ENCODE assay signal across 1 cellular context in the genomic region with DNA sequence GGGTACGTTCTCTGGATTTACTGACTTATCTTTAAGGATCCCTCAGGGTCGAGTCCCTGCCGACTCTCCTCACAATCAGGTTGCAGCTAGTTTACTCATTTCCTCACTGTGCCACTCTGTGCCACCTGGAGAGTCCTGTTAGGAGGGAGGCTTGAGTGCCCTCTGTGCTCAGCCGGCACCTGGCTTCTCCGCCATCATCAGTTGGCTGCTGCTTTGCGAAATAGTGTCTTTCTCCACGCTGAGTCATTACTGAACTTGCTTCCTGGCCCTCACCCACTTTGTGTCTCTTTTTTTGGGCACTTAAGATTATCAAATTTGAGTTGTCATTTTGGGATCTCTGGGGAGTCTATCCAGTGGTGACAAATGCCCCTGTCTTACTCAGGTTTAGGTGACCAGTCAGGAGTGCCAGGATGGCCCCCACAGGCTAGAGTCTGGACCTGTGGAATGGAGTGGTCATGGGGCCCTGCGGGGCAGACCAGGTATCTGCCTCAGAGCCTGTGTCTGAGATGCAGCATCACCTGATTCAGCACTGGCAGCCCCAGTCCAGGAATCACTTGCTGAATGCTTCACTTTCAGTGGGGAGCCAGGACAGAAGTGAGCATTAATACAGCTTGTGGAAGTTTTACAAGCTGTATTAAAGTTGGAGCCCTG.
TF ChIP-seq lines count a peak whose summit lies in the region.

No MANE protein-coding gene starts in this region.

TF ChIP-seq in SK-N-SH, 30 proteins besides CTCF, POLR2A, EP300 and RAD21 (continued from another document):
- TF ChIP-seq, protein P1, sequence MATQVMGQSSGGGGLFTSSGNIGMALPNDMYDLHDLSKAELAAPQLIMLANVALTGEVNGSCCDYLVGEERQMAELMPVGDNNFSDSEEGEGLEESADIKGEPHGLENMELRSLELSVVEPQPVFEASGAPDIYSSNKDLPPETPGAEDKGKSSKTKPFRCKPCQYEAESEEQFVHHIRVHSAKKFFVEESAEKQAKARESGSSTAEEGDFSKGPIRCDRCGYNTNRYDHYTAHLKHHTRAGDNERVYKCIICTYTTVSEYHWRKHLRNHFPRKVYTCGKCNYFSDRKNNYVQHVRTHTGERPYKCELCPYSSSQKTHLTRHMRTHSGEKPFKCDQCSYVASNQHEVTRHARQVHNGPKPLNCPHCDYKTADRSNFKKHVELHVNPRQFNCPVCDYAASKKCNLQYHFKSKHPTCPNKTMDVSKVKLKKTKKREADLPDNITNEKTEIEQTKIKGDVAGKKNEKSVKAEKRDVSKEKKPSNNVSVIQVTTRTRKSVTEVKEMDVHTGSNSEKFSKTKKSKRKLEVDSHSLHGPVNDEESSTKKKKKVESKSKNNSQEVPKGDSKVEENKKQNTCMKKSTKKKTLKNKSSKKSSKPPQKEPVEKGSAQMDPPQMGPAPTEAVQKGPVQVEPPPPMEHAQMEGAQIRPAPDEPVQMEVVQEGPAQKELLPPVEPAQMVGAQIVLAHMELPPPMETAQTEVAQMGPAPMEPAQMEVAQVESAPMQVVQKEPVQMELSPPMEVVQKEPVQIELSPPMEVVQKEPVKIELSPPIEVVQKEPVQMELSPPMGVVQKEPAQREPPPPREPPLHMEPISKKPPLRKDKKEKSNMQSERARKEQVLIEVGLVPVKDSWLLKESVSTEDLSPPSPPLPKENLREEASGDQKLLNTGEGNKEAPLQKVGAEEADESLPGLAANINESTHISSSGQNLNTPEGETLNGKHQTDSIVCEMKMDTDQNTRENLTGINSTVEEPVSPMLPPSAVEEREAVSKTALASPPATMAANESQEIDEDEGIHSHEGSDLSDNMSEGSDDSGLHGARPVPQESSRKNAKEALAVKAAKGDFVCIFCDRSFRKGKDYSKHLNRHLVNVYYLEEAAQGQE (IDR thresholded peaks at IDR 0.05; ENCODE audit: low read depth, low read length): no peak
- TF ChIP-seq FOXJ3 (CRISPR knock-in tag; IDR thresholded peaks at IDR 0.05): no peak
- TF ChIP-seq GATA2 (CRISPR knock-in tag; IDR thresholded peaks at IDR 0.05): no peak
- TF ChIP-seq RCOR1 (IDR thresholded peaks at IDR 0.05; ENCODE audit: low read length): no peak
- no peak for TF ChIP-seq POLR2AphosphoS5 (IDR thresholded peaks at IDR 0.05; ENCODE audit: low read depth, low read length)
- TF ChIP-seq, protein P2, sequence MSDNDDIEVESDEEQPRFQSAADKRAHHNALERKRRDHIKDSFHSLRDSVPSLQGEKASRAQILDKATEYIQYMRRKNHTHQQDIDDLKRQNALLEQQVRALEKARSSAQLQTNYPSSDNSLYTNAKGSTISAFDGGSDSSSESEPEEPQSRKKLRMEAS (IDR thresholded peaks at IDR 0.05; ENCODE audit: low read depth): no peak
TF ChIP-seq in SK-N-SH: peak in this region for 0.
